6 cellular contexts compared by ENCODE assay signal in genomic region chr20:60525397-60525796, GRCh38.
"Had no signal": no experiment of that assay in that cellular context is flagged by ENCODE, and none has a peak within 500 bp of the region (broad histone marks: within the 10 kb centered on the region; RNA-seq: fewer than 3 reads in every experiment).

No MANE protein-coding gene starts in this region.

- H3K9ac ChIP-seq: KMS-11 had no signal

- ATAC-seq: K562 had no signal

- H3K4me3 ChIP-seq: K562 had no signal

- H3K4me2 ChIP-seq: KMS-11 had no signal

- FAIRE-seq: K562 had no signal

- H3K27ac ChIP-seq: HL-60, KMS-11 had no signal

- DNase-seq: IMR-90, KBM-7, KG1 had no signal
